In genomic region chr1:93345633-93346471, GRCh38 we compare ENCODE assay signal across 1 cellular context.
A peak's percentile ranks its signal among the peaks of the same experiment; 100 is the strongest.
TF ChIP-seq lines count a peak whose summit lies in the region.

TSS of gene DR1 (plus strand) at chr1:93345907. CDS start at chr1:93346646, 739 bp downstream.

TF ChIP-seq in HepG2, 621 proteins besides CTCF, POLR2A, EP300 and RAD21 (continued from another document and continues in another):
- peak; percentile 78 for TF ChIP-seq E2F5 (CRISPR knock-in tag; conservative IDR thresholded peaks at IDR 0.05)
- TF ChIP-seq RXRB (CRISPR knock-in tag; IDR thresholded peaks at IDR 0.05; ENCODE audit: borderline replicate concordance), result peak; percentile 87
- TF ChIP-seq TOE1 (CRISPR knock-in tag; IDR thresholded peaks at IDR 0.05), result no peak
- TF ChIP-seq ZFP62 (CRISPR knock-in tag; IDR thresholded peaks at IDR 0.05), result 0 out of 2 replicates have a peak, but pooled peaks have one; percentile 51
- no peak for TF ChIP-seq U2AF2 (IDR thresholded peaks at IDR 0.05; ENCODE audit: low read depth, low read length)
- TF ChIP-seq HOXA5 (CRISPR knock-in tag; IDR thresholded peaks at IDR 0.05), result no peak; the same call in 1 of the 2 replicates
- TF ChIP-seq PHF21A (CRISPR knock-in tag; IDR thresholded peaks at IDR 0.05), result peak; percentile 86
- peak; percentile 95 for TF ChIP-seq ZGPAT (CRISPR knock-in tag; IDR thresholded peaks at IDR 0.05)
- peak; percentile 93 for TF ChIP-seq THAP11 (CRISPR knock-in tag; IDR thresholded peaks at IDR 0.05)
- no peak for TF ChIP-seq ZNF773 (CRISPR knock-in tag; IDR thresholded peaks at IDR 0.05; ENCODE audit: borderline replicate concordance)
- peak; percentile 87; the same call in 1 of the 2 replicates for TF ChIP-seq MTF2 (CRISPR knock-in tag; IDR thresholded peaks at IDR 0.05; ENCODE audit: borderline replicate concordance)
- no peak for TF ChIP-seq STAG1 (CRISPR knock-in tag; IDR thresholded peaks at IDR 0.05)
- peak; percentile 83 for TF ChIP-seq MED1 (CRISPR knock-in tag; IDR thresholded peaks at IDR 0.05)
- no peak for TF ChIP-seq TAF15 (IDR thresholded peaks at IDR 0.05; ENCODE audit: low read depth, low read length, poor library complexity, severe bottlenecking)
- peak; percentile 87 for TF ChIP-seq ZNF280D (CRISPR knock-in tag; IDR thresholded peaks at IDR 0.05)
- TF ChIP-seq ATF1 (CRISPR knock-in tag; IDR thresholded peaks at IDR 0.05), result no peak
- peak; percentile 91 for TF ChIP-seq ZBTB44 (CRISPR knock-in tag; IDR thresholded peaks at IDR 0.05)
- no peak for TF ChIP-seq PREB (CRISPR knock-in tag; IDR thresholded peaks at IDR 0.05)
- peak; percentile 63; the same call in 1 of the 2 replicates for TF ChIP-seq HMG20A (CRISPR knock-in tag; IDR thresholded peaks at IDR 0.05; ENCODE audit: borderline replicate concordance)
- peak; percentile 82; the same call in 1 of the 2 replicates for TF ChIP-seq HOXA9 (CRISPR knock-in tag; IDR thresholded peaks at IDR 0.05; ENCODE audit: borderline replicate concordance)
- 0 out of 2 replicates have a peak, but pooled peaks have one; percentile 24 for TF ChIP-seq AKAP8 (CRISPR knock-in tag; IDR thresholded peaks at IDR 0.05)
- TF ChIP-seq NFE2 (CRISPR knock-in tag; IDR thresholded peaks at IDR 0.05), result no peak
- peak; percentile 93 for TF ChIP-seq TBX2 (CRISPR knock-in tag; IDR thresholded peaks at IDR 0.05; ENCODE audit: borderline replicate concordance)
- peak; percentile 75 for TF ChIP-seq ZNF709 (CRISPR knock-in tag; IDR thresholded peaks at IDR 0.05)
- TF ChIP-seq ZFP36L1 (CRISPR knock-in tag; IDR thresholded peaks at IDR 0.05), result peak; percentile 33; the same call in 1 of the 2 replicates
- peak; percentile 67; the same call in 1 of the 2 replicates for TF ChIP-seq IRF9 (CRISPR knock-in tag; IDR thresholded peaks at IDR 0.05; ENCODE audit: borderline replicate concordance)
- peak; percentile 92 for TF ChIP-seq KAT7 (CRISPR knock-in tag; IDR thresholded peaks at IDR 0.05; ENCODE audit: borderline replicate concordance)
- TF ChIP-seq EHMT2 (IDR thresholded peaks at IDR 0.05; ENCODE audit: borderline replicate concordance, low read depth, low read length), result no peak
- TF ChIP-seq SALL2 (CRISPR knock-in tag; IDR thresholded peaks at IDR 0.05), result peak; percentile 92; the same call in 1 of the 2 replicates
- TF ChIP-seq ZNF207 (IDR thresholded peaks at IDR 0.05; ENCODE audit: borderline replicate concordance), result no peak
- no peak for TF ChIP-seq MAFG (CRISPR knock-in tag; IDR thresholded peaks at IDR 0.05)
- TF ChIP-seq THRA (CRISPR knock-in tag; IDR thresholded peaks at IDR 0.05; ENCODE audit: borderline replicate concordance), result peak; percentile 82
- no peak for TF ChIP-seq ZNF839 (CRISPR knock-in tag; IDR thresholded peaks at IDR 0.05; ENCODE audit: borderline replicate concordance)
- peak; percentile 71 for TF ChIP-seq ZMYM3 (CRISPR knock-in tag; IDR thresholded peaks at IDR 0.05)
- no peak for TF ChIP-seq CEBPZ (IDR thresholded peaks at IDR 0.05; ENCODE audit: low read length)
- TF ChIP-seq ZNF460 (CRISPR knock-in tag; IDR thresholded peaks at IDR 0.05; ENCODE audit: borderline replicate concordance), result peak; percentile 38; the same call in 1 of the 2 replicates
- TF ChIP-seq NONO (IDR thresholded peaks at IDR 0.05), result no peak
- peak; percentile 99 for TF ChIP-seq NONO (CRISPR knock-in tag; conservative IDR thresholded peaks at IDR 0.05)
- TF ChIP-seq POLR2AphosphoS2 (IDR thresholded peaks at IDR 0.05; ENCODE audit: low read depth, low read length), result peak; percentile 51; the same call in 1 of the 2 replicates
- 0 out of 2 replicates have a peak, but pooled peaks have one; percentile 77 for TF ChIP-seq ZNF792 (CRISPR knock-in tag; IDR thresholded peaks at IDR 0.05)
- no peak for TF ChIP-seq NFRKB (IDR thresholded peaks at IDR 0.05)
- TF ChIP-seq GPBP1L1 (CRISPR knock-in tag; IDR thresholded peaks at IDR 0.05), result no peak
- TF ChIP-seq CERS6 (CRISPR knock-in tag; IDR thresholded peaks at IDR 0.05), result no peak
- TF ChIP-seq HCFC1 (IDR thresholded peaks at IDR 0.05; ENCODE audit: low read depth, low read length), result peak; percentile 59; the same call in 1 of the 2 replicates
- peak; percentile 93 for TF ChIP-seq ZNF124 (CRISPR knock-in tag; IDR thresholded peaks at IDR 0.05)
- peak; percentile 81 for TF ChIP-seq CHD2 (IDR thresholded peaks at IDR 0.05; ENCODE audit: low read depth, low read length)
- peak; percentile 77 for TF ChIP-seq ZFY (CRISPR knock-in tag; IDR thresholded peaks at IDR 0.05)
